11 cellular contexts compared by ENCODE assay signal in genomic region chr6:158061361-158061708, GRCh38.
DNase-seq lines count a peak whose midpoint lies in the region; ATAC-seq and TF ChIP-seq lines count a peak whose summit lies in the region.
"Had no signal": no experiment of that assay in that cellular context is flagged by ENCODE, and none has a peak within 500 bp of the region (broad histone marks: within the 10 kb centered on the region; RNA-seq: fewer than 3 reads in every experiment).

No MANE protein-coding gene starts in this region.

- POLR2A ChIA-PET in PC-9 (lab: Charles Lee; ENCODE audit: unreplicated experiment) = no interaction called here

- TF ChIP-seq POLR2A in stomach (IDR thresholded peaks at IDR 0.05) = no peak

- H3K4me3 ChIP-seq in PC-9 (no peak overlapping the region), fibroblast of lung (replicated peaks in 1 of 4; ENCODE audit: control extremely low read depth in 1 of 4, insufficient read depth in 1 of 4, low read depth in 3 of 4, low read length in 4 of 4) (no peak overlapping the region), stomach (no peak overlapping the region), hepatocyte (no peak overlapping the region)

- ATAC-seq in GM21515 (IDR thresholded peaks at IDR 0.05; ENCODE audit: unreplicated experiment) = no peak

- H3K9me2 ChIP-seq in PC-9 (ENCODE audit: insufficient read depth) = no peaks in the 10 kb centered on the region
- no peaks in the 10 kb centered on the region for H3K9me2 ChIP-seq in hepatocyte (replicated peaks; ENCODE audit: insufficient read depth)

- BruUV-seq in PC-9 (replicated peaks; lab: Mats Ljungman, UMichigan) = no TSS peak

- intact Hi-C loops in PC-9 (cut with micrococcal nuclease; ENCODE audit: unreplicated experiment) = loop anchor here (2.0 to 5.0 kb wide), 4 partner anchors 59 to 299 kb away; partner anchors contain the start of gene SYNJ2
- intact Hi-C loops in stomach (cut with DNase I; ENCODE audit: low total_unique reads) = loop anchor here (10.0 kb wide), 1 partner anchor 87 kb away; no protein-coding TSS in a partner anchor

- peak overlapping the region; percentile 76 for H3K4me2 ChIP-seq in PC-9
- peak overlapping the region; percentile 58 for H3K4me2 ChIP-seq in fibroblast of lung (ENCODE audit: extremely low read depth, insufficient read depth, low read length)
- no peak overlapping the region for H3K4me2 ChIP-seq in hepatocyte

- H3F3A ChIP-seq in PC-9 (ENCODE audit: insufficient read depth, low read depth) = peaks cover 55% of the 10 kb centered on the region

- no peaks in the 10 kb centered on the region for H3K9me3 ChIP-seq in PC-9 (ENCODE audit: insufficient read depth, low read depth)
- no peaks in the 10 kb centered on the region for H3K9me3 ChIP-seq in fibroblast of lung (ENCODE audit: control insufficient read depth, insufficient read depth, low read depth, low read length)
- H3K9me3 ChIP-seq in stomach = no peaks in the 10 kb centered on the region
- no peaks in the 10 kb centered on the region for H3K9me3 ChIP-seq in hepatocyte (ENCODE audit: low read depth)

- peaks cover 69% of the 10 kb centered on the region for H3K4me1 ChIP-seq in PC-9 (replicated peaks; ENCODE audit: insufficient read depth)
- H3K4me1 ChIP-seq in fibroblast of lung (ENCODE audit: control insufficient read depth, extremely low read depth, insufficient read depth, low read length) = peaks cover 29% of the 10 kb centered on the region
- H3K4me1 ChIP-seq in stomach = peaks cover 17 to 38% (median 22%) of the 10 kb centered on the region in 4 donors
- no peaks in the 10 kb centered on the region for H3K4me1 ChIP-seq in hepatocyte (ENCODE audit: insufficient read depth)

- DNase-seq in DMS53 (lab: John Stamatoyannopoulos, UW) (peak; percentile 7), DMS53 treated with DMSO at 0.1 percent for 48 hours (lab: John Stamatoyannopoulos, UW; ENCODE audit: unreplicated experiment) (no peak), PC-9 (no peak), fibroblast of lung (ENCODE audit: low read depth in 2 of 2) (no peak), stomach (no peak), hepatocyte (ENCODE audit: low spot score) (no peak)
- DNase-seq in stimulated activated naive CD4-positive, alpha-beta T cell treated with Interleukin-2 at 50 U/mL for 16 hours (lab: John Stamatoyannopoulos, UW) = no peak
- DNase-seq: activated CD8-positive, alpha-beta memory T cell treated with anti-CD3 and anti-CD28 coated beads, Interleukin-2, amount 10 ng/mL, durations not matched to agents 7 days and 5 days; activated naive CD4-positive, alpha-beta T cell treated with anti-CD3 and anti-CD28 coated beads, Interleukin-2, amount 50 U/mL, for 16 hours; DMS 273 treated with DMSO at 0.1 percent for 48 hours had no signal

- H3K27ac ChIP-seq in PC-9 (peak overlapping the region; percentile 95), fibroblast of lung (ENCODE audit: insufficient read depth, low read length) (peak overlapping the region; percentile 95), stomach (peak overlapping the region in 4 of 5 donors; percentile 74 to 89 (median 82)), hepatocyte (no peak overlapping the region)

- H3K27me3 ChIP-seq in PC-9 (ENCODE audit: insufficient read depth, low read depth) (no peaks in the 10 kb centered on the region), fibroblast of lung (ENCODE audit: control insufficient read depth, insufficient read depth, low read length) (no peaks in the 10 kb centered on the region), stomach (no peaks in the 10 kb centered on the region), hepatocyte (no peaks in the 10 kb centered on the region)

- TF ChIP-seq CTCF in PC-9 (conservative IDR thresholded peaks at IDR 0.05) (no peak), fibroblast of lung (conservative IDR thresholded peaks at IDR 0.05 in 1 of 2, IDR thresholded peaks at IDR 0.05 in 1 of 2; ENCODE audit: low read depth in 1 of 2, low read length in 2 of 2) (no peak), stomach (IDR thresholded peaks at IDR 0.05) (no peak), hepatocyte (IDR thresholded peaks at IDR 0.05; ENCODE audit: poor library complexity) (no peak)

- no peak overlapping the region for H2AFZ ChIP-seq in PC-9
- no peak overlapping the region for H2AFZ ChIP-seq in fibroblast of lung (ENCODE audit: low read length)
- no peak overlapping the region for H2AFZ ChIP-seq in hepatocyte

- CTCF ChIA-PET in PC-9 (lab: Charles Lee) = no interaction called here

- no peak for TF ChIP-seq EP300 in stomach (IDR thresholded peaks at IDR 0.05)

- H3K79me2 ChIP-seq in PC-9 (ENCODE audit: low read depth) (peaks cover 18% of the 10 kb centered on the region), fibroblast of lung (ENCODE audit: control insufficient read depth, insufficient read depth, low read length) (peaks cover 3% of the 10 kb centered on the region), hepatocyte (no peaks in the 10 kb centered on the region)

- H3K36me3 ChIP-seq in PC-9 (ENCODE audit: low read depth) (peaks cover 15% of the 10 kb centered on the region), fibroblast of lung (ENCODE audit: control insufficient read depth, insufficient read depth, low read length) (peaks cover 27% of the 10 kb centered on the region), stomach (peaks cover 14 to 56% (median 47%) of the 10 kb centered on the region in 4 donors), hepatocyte (replicated peaks; ENCODE audit: insufficient read depth, low read depth) (no peaks in the 10 kb centered on the region)

- H4K20me1 ChIP-seq in PC-9 (ENCODE audit: insufficient read depth) = no peaks in the 10 kb centered on the region
- H4K20me1 ChIP-seq in fibroblast of lung (ENCODE audit: control insufficient read depth, extremely low read depth, insufficient read depth, low read length) = no peaks in the 10 kb centered on the region
- no peaks in the 10 kb centered on the region for H4K20me1 ChIP-seq in hepatocyte (ENCODE audit: insufficient read depth, poor library complexity, severe bottlenecking)

- 88 to 100% (median 93%) methylated on average over 3 to 5 of the region's 5 CpGs for WGBS in stomach, 5 donors
- WGBS in hepatocyte (ENCODE audit: low lambda C conversion rate, missing lambda C conversion rate) = 91% methylated on average over 5 of the region's 5 CpGs

- peak overlapping the region; percentile 41 for H3K9ac ChIP-seq in fibroblast of lung (ENCODE audit: insufficient read depth, low read length)
